Comparison of ENCODE assay signal across 36 cellular contexts in the genomic region with DNA sequence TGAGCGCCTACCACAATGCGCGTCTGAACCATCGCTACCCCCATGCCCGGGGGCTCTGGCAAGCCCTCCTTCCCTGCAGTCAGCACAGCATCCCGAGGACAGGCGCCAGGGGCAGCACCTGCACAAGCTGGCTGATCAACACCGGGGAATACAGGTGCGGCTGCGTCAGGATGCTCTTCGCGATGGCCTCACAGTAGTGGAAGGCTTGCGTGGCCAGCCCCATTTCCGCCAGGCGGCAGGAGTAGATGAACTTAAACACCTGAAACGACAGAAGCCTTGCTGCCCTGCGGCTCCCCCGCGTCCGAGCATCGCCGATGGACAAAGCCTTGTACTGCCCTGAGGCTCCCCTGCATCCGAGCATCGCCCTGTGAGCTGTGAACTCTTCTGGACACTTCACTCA.
"Had no signal": no experiment of that assay in that cellular context is flagged by ENCODE, and none has a peak within 500 bp of the region (broad histone marks: within the 10 kb centered on the region; RNA-seq: fewer than 3 reads in every experiment).

No MANE protein-coding gene starts in this region.

- H3K27me3 Mint-ChIP-seq: activated B cell treated with CpG ODN at 0.5 μM for 24 hours; activated CD4-positive, alpha-beta memory T cell treated with anti-CD3 and anti-CD28 coated beads for 36 hours; activated CD4-positive, alpha-beta T cell treated with anti-CD3 and anti-CD28 coated beads, Interleukin-2, amount 10 ng/mL, durations not matched to agents 24 days and 14 days; activated CD8-positive, alpha-beta T cell treated with anti-CD3 and anti-CD28 coated beads for 36 hours; activated naive CD4-positive, alpha-beta T cell treated with anti-CD3 and anti-CD28 coated beads, Interleukin-2, amount 10 ng/mL, durations not matched to agents 7 days and 5 days; activated naive CD4-positive, alpha-beta T cell treated with anti-CD3 and anti-CD28 coated beads, Interleukin-2, amount 50 U/mL, for 24 hours; activated naive CD8-positive, alpha-beta T cell; activated naive CD8-positive, alpha-beta T cell treated with anti-CD3 and anti-CD28 coated beads, Interleukin-2, amount 10 ng/mL, durations not matched to agents 7 days and 5 days; activated naive CD8-positive, alpha-beta T cell treated with anti-CD3 and anti-CD28 coated beads, Interleukin-2, amount 50 U/mL, for 24 hours; activated T-cell treated with anti-CD3 and anti-CD28 coated beads, Interleukin-2, amount 50 U/mL, for 24 hours; brain; central memory CD8-positive, alpha-beta T cell had no signal

- H3K27ac ChIP-seq: ascending aorta, cardiac muscle cell, VCaP had no signal

- H3K4me3 Mint-ChIP-seq: activated B cell treated with CpG ODN at 0.5 μM for 24 hours; activated CD4-positive, alpha-beta memory T cell treated with anti-CD3 and anti-CD28 coated beads for 36 hours; activated CD4-positive, alpha-beta T cell treated with anti-CD3 and anti-CD28 coated beads, Interleukin-2, amount 10 ng/mL, durations not matched to agents 24 days and 14 days; activated CD8-positive, alpha-beta T cell treated with anti-CD3 and anti-CD28 coated beads for 36 hours; activated naive CD4-positive, alpha-beta T cell treated with anti-CD3 and anti-CD28 coated beads, Interleukin-2, amount 10 ng/mL, durations not matched to agents 7 days and 5 days; activated naive CD4-positive, alpha-beta T cell treated with anti-CD3 and anti-CD28 coated beads, Interleukin-2, amount 50 U/mL, for 24 hours; activated naive CD8-positive, alpha-beta T cell; activated naive CD8-positive, alpha-beta T cell treated with anti-CD3 and anti-CD28 coated beads, Interleukin-2, amount 10 ng/mL, durations not matched to agents 7 days and 5 days; activated naive CD8-positive, alpha-beta T cell treated with anti-CD3 and anti-CD28 coated beads, Interleukin-2, amount 50 U/mL, for 24 hours; activated T-cell treated with anti-CD3 and anti-CD28 coated beads, Interleukin-2, amount 50 U/mL, for 24 hours; brain; central memory CD8-positive, alpha-beta T cell; T-helper 1 cell treated with Interleukin-12 subunit alpha and Interleukin-12 subunit beta and Interleukin-4 antibody, amounts not matched to agents 30 μg/mL and 1 μg/mL, for 36 hours; T-helper 2 cell treated with Interferon-gamma antibody and Interleukin-4, amounts not matched to agents 5 μg/mL and 100 μg/mL, for 36 hours had no signal

- H3K4me1 ChIP-seq: ascending aorta had no signal

- ATAC-seq: activated CD8-positive, alpha-beta T cell treated with anti-CD3 and anti-CD28 coated beads for 36 hours; activated naive CD8-positive, alpha-beta T cell treated with anti-CD3 and anti-CD28 coated beads, Interleukin-2, amount 50 U/mL, for 24 hours had no signal

- DNase-seq: activated B cell treated with CpG ODN at 0.5 μM for 24 hours; activated CD4-positive, alpha-beta memory T cell treated with anti-CD3 and anti-CD28 coated beads for 36 hours; activated CD4-positive, alpha-beta T cell treated with anti-CD3 and anti-CD28 coated beads for 4 hours; activated CD4-positive, alpha-beta T cell treated with anti-CD3 and anti-CD28 coated beads, Interleukin-2, amount 10 ng/mL, durations not matched to agents 24 days and 14 days; activated CD4-positive, alpha-beta T cell treated with anti-CD3 and anti-CD28 coated beads, Interleukin-2, amount 50 U/mL, for 1 hour; activated CD4-positive, alpha-beta T cell treated with anti-CD3 and anti-CD28 coated beads, Interleukin-2, amount 50 U/mL, for 4 hours; activated CD4-positive, CD25-positive, alpha-beta regulatory T cell treated with anti-CD3 and anti-CD28 coated beads, Interleukin-2, amount 50 U/mL, for 72 hours; activated CD8-positive, alpha-beta memory T cell treated with anti-CD3 and anti-CD28 coated beads, Interleukin-2, amount 50 U/mL, for 4 hours; activated CD8-positive, alpha-beta T cell treated with anti-CD3 and anti-CD28 coated beads for 36 hours; activated effector memory CD4-positive, alpha-beta T cell treated with Interleukin-2 at 50 U/mL for 16 hours; activated gamma-delta T cell; activated naive CD4-positive, alpha-beta T cell treated with anti-CD3 and anti-CD28 coated beads, Interleukin-2, amount 10 ng/mL, durations not matched to agents 7 days and 5 days; activated naive CD4-positive, alpha-beta T cell treated with Interleukin-2 at 50 U/mL for 16 hours; activated naive CD8-positive, alpha-beta T cell treated with anti-CD3 and anti-CD28 coated beads, Interleukin-2, amount 10 ng/mL, durations not matched to agents 7 days and 5 days; activated naive CD8-positive, alpha-beta T cell treated with anti-CD3 and anti-CD28 coated beads, Interleukin-2, amount 50 U/mL, for 24 hours; activated T-cell treated with anti-CD3 and anti-CD28 coated beads for 4 hours; activated T-cell treated with anti-CD3 and anti-CD28 coated beads, Interleukin-2, amount 50 U/mL, for 24 hours; activated T-cell treated with anti-CD3 and anti-CD28 coated beads, Interleukin-2, amount 50 U/mL, for 48 hours; amygdala; anterior cingulate cortex; cerebellar nuclear complex; T-helper 1 cell; T-helper 2 cell; T-helper 9 cell had no signal

- H3K4me1 Mint-ChIP-seq: activated B cell treated with CpG ODN at 0.5 μM for 24 hours; activated CD4-positive, alpha-beta T cell treated with anti-CD3 and anti-CD28 coated beads, Interleukin-2, amount 10 ng/mL, durations not matched to agents 24 days and 14 days; activated naive CD4-positive, alpha-beta T cell treated with anti-CD3 and anti-CD28 coated beads, Interleukin-2, amount 10 ng/mL, durations not matched to agents 7 days and 5 days; activated naive CD4-positive, alpha-beta T cell treated with anti-CD3 and anti-CD28 coated beads, Interleukin-2, amount 50 U/mL, for 24 hours; activated naive CD8-positive, alpha-beta T cell treated with anti-CD3 and anti-CD28 coated beads, Interleukin-2, amount 10 ng/mL, durations not matched to agents 7 days and 5 days; activated naive CD8-positive, alpha-beta T cell treated with anti-CD3 and anti-CD28 coated beads, Interleukin-2, amount 50 U/mL, for 24 hours; brain; central memory CD8-positive, alpha-beta T cell had no signal

- H3K27me3 ChIP-seq: ascending aorta, cardiac muscle cell had no signal

- H3K4me3 ChIP-seq: ascending aorta, cardiac muscle cell had no signal

- FAIRE-seq: bronchial epithelial cell, TTC549 had no signal

- H3K9me3 ChIP-seq: ascending aorta had no signal

- H3K9me3 Mint-ChIP-seq: activated B cell treated with CpG ODN at 0.5 μM for 24 hours; activated CD4-positive, alpha-beta memory T cell treated with anti-CD3 and anti-CD28 coated beads for 36 hours; activated CD4-positive, alpha-beta T cell treated with anti-CD3 and anti-CD28 coated beads, Interleukin-2, amount 10 ng/mL, durations not matched to agents 24 days and 14 days; activated CD8-positive, alpha-beta T cell treated with anti-CD3 and anti-CD28 coated beads for 36 hours; activated naive CD4-positive, alpha-beta T cell treated with anti-CD3 and anti-CD28 coated beads, Interleukin-2, amount 10 ng/mL, durations not matched to agents 7 days and 5 days; activated naive CD4-positive, alpha-beta T cell treated with anti-CD3 and anti-CD28 coated beads, Interleukin-2, amount 50 U/mL, for 24 hours; activated naive CD8-positive, alpha-beta T cell treated with anti-CD3 and anti-CD28 coated beads, Interleukin-2, amount 10 ng/mL, durations not matched to agents 7 days and 5 days; activated naive CD8-positive, alpha-beta T cell treated with anti-CD3 and anti-CD28 coated beads, Interleukin-2, amount 50 U/mL, for 24 hours; activated T-cell treated with anti-CD3 and anti-CD28 coated beads, Interleukin-2, amount 50 U/mL, for 24 hours; activated T-helper 2 cell treated with anti-CD3 and anti-CD28 coated beads, Interferon-gamma antibody, Interleukin-2, Interleukin-4, amounts not matched to agents 10 μg/mL and 5 μg/mL and 100 μg/mL, durations not matched to agents 14 hours and 24 hours and 36 hours; brain; central memory CD8-positive, alpha-beta T cell; T-helper 1 cell treated with Interleukin-12 subunit alpha and Interleukin-12 subunit beta and Interleukin-4 antibody, amounts not matched to agents 30 μg/mL and 1 μg/mL, for 36 hours; T-helper 2 cell treated with Interferon-gamma antibody and Interleukin-4, amounts not matched to agents 5 μg/mL and 100 μg/mL, for 36 hours had no signal

- H3K27ac Mint-ChIP-seq: activated B cell treated with CpG ODN at 0.5 μM for 24 hours; activated CD4-positive, alpha-beta memory T cell treated with anti-CD3 and anti-CD28 coated beads for 36 hours; activated CD4-positive, alpha-beta T cell treated with anti-CD3 and anti-CD28 coated beads, Interleukin-2, amount 10 ng/mL, durations not matched to agents 24 days and 14 days; activated CD8-positive, alpha-beta T cell treated with anti-CD3 and anti-CD28 coated beads for 36 hours; activated naive CD4-positive, alpha-beta T cell treated with anti-CD3 and anti-CD28 coated beads, Interleukin-2, amount 10 ng/mL, durations not matched to agents 7 days and 5 days; activated naive CD4-positive, alpha-beta T cell treated with anti-CD3 and anti-CD28 coated beads, Interleukin-2, amount 50 U/mL, for 24 hours; activated naive CD8-positive, alpha-beta T cell; activated naive CD8-positive, alpha-beta T cell treated with anti-CD3 and anti-CD28 coated beads, Interleukin-2, amount 10 ng/mL, durations not matched to agents 7 days and 5 days; activated naive CD8-positive, alpha-beta T cell treated with anti-CD3 and anti-CD28 coated beads, Interleukin-2, amount 50 U/mL, for 24 hours; activated T-cell treated with anti-CD3 and anti-CD28 coated beads, Interleukin-2, amount 50 U/mL, for 24 hours; activated T-helper 2 cell treated with anti-CD3 and anti-CD28 coated beads, Interferon-gamma antibody, Interleukin-2, Interleukin-4, amounts not matched to agents 10 μg/mL and 5 μg/mL and 100 μg/mL, durations not matched to agents 14 hours and 24 hours and 36 hours; brain; T-helper 1 cell treated with Interleukin-12 subunit alpha and Interleukin-12 subunit beta and Interleukin-4 antibody, amounts not matched to agents 30 μg/mL and 1 μg/mL, for 36 hours; T-helper 2 cell treated with Interferon-gamma antibody and Interleukin-4, amounts not matched to agents 5 μg/mL and 100 μg/mL, for 36 hours had no signal
